ENCODE assay signal across 19 cellular contexts in the genomic region with DNA sequence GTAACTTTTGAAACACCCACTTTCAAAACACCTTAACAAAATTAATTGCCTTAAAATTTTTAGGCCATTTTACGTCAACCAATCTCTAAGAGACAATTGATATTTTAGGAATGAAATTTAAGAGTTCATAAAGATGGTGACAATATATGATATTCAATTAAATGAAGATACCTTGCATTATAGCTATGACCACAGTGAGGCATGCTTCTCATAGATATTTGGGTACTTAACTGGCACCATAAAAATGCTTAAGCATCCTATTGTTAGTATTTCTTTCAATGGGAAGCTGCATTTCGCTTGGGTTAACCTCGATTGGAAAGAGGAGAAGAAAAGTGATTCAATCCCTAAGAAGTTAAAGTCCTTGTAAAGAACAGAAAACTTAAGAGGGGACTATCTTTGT.
"Had no signal": no experiment of that assay in that cellular context is flagged by ENCODE, and none has a peak within 500 bp of the region (broad histone marks: within the 10 kb centered on the region; RNA-seq: fewer than 3 reads in every experiment).

No MANE protein-coding gene starts in this region.

- H3K27ac ChIP-seq: adrenal gland, gastrocnemius medialis, left lung, psoas muscle, thoracic aorta, upper lobe of right lung, WERI-Rb-1 had no signal

- FAIRE-seq: bronchial epithelial cell had no signal

- H3K36me3 Mint-ChIP-seq: activated naive CD4-positive, alpha-beta T cell treated with anti-CD3 and anti-CD28 coated beads, Interleukin-2, amount 50 U/mL, for 72 hours; stimulated activated naive B cell treated with anti-CD40 and anti-IgM and Interleukin-4, amounts not matched to agents 10 μg/mL and 1 μg/mL and 100 μg/mL, for 72 hours had no signal

- H3K27ac Mint-ChIP-seq: activated naive CD4-positive, alpha-beta T cell treated with anti-CD3 and anti-CD28 coated beads, Interleukin-2, amount 50 U/mL, for 72 hours; stimulated activated naive B cell treated with anti-CD40 and anti-IgM and Interleukin-4, amounts not matched to agents 10 μg/mL and 1 μg/mL and 100 μg/mL, for 72 hours had no signal

- DNase-seq: activated CD4-positive, alpha-beta T cell treated with anti-CD3 and anti-CD28 coated beads for 1 hour; activated gamma-delta T cell; adrenal gland; cerebellar nuclear complex; effector CD4-positive, alpha-beta T cell; gastrocnemius medialis; head of caudate nucleus; left lung; psoas muscle; right cardiac atrium; stimulated activated CD4-positive, alpha-beta T cell treated with anti-CD3 and anti-CD28 coated beads, Interleukin-4, amount 100 ng/mL, for 1 hour; stimulated activated naive B cell treated with anti-CD40 and anti-IgM and Interleukin-4, amounts not matched to agents 10 μg/mL and 1 μg/mL and 100 μg/mL, for 72 hours; upper lobe of right lung; WERI-Rb-1 had no signal

- H3K4me3 ChIP-seq: adrenal gland, gastrocnemius medialis, left lung, psoas muscle, smooth muscle cell, thoracic aorta, upper lobe of right lung had no signal

- H3K4me3 Mint-ChIP-seq: neural crest cell; stimulated activated naive B cell treated with anti-CD40 and anti-IgM and Interleukin-4, amounts not matched to agents 10 μg/mL and 1 μg/mL and 100 μg/mL, for 72 hours had no signal

- H3K9me3 Mint-ChIP-seq: activated naive CD4-positive, alpha-beta T cell treated with anti-CD3 and anti-CD28 coated beads, Interleukin-2, amount 50 U/mL, for 72 hours; neural crest cell; stimulated activated naive B cell treated with anti-CD40 and anti-IgM and Interleukin-4, amounts not matched to agents 10 μg/mL and 1 μg/mL and 100 μg/mL, for 72 hours had no signal

- ATAC-seq: activated naive CD4-positive, alpha-beta T cell treated with anti-CD3 and anti-CD28 coated beads, Interleukin-2, amount 50 U/mL, for 72 hours; gastrocnemius medialis; left lung; psoas muscle; right cardiac atrium; stimulated activated naive B cell treated with anti-CD40 and anti-IgM and Interleukin-4, amounts not matched to agents 10 μg/mL and 1 μg/mL and 100 μg/mL, for 72 hours; upper lobe of right lung had no signal

- H3K36me3 ChIP-seq: adrenal gland, gastrocnemius medialis, left lung, thoracic aorta, upper lobe of right lung, WERI-Rb-1 had no signal

- H3K4me1 ChIP-seq: adrenal gland, gastrocnemius medialis, psoas muscle, upper lobe of right lung had no signal

- H3K27me3 ChIP-seq: adrenal gland, gastrocnemius medialis, left lung, upper lobe of right lung had no signal

- H3K4me2 ChIP-seq: smooth muscle cell had no signal

- H3K4me1 Mint-ChIP-seq: stimulated activated naive B cell treated with anti-CD40 and anti-IgM and Interleukin-4, amounts not matched to agents 10 μg/mL and 1 μg/mL and 100 μg/mL, for 72 hours had no signal

- H3K9me3 ChIP-seq: adrenal gland, gastrocnemius medialis, left lung, psoas muscle, thoracic aorta, upper lobe of right lung had no signal
